In genomic region chr2:238784671-238785527, GRCh38 we compare ENCODE assay signal across 8 cellular contexts.
A peak's percentile ranks its signal among the peaks of the same experiment; 100 is the strongest.
DNase-seq lines count a peak whose midpoint lies in the region; ATAC-seq, FAIRE-seq and TF ChIP-seq lines count a peak whose summit lies in the region.

No MANE protein-coding gene starts in this region.

- no peaks in the 10 kb centered on the region for H3K36me3 ChIP-seq in GM06990 (ENCODE audit: control insufficient read depth, insufficient read depth, low read length)

- H3K4me3 ChIP-seq in GM06990 (replicated peaks; ENCODE audit: low read depth, low read length): no peak overlapping the region

- ATAC-seq in HG02973 (IDR thresholded peaks at IDR 0.05; ENCODE audit: unreplicated experiment) (no peak), HG02678 (IDR thresholded peaks at IDR 0.05; ENCODE audit: unreplicated experiment) (no peak)

- no peaks in the 10 kb centered on the region; the same call in none of the 2 replicates for H3K27me3 ChIP-seq in GM06990 (replicated peaks; ENCODE audit: control insufficient read depth, insufficient read depth, low read length)

- FAIRE-seq in TTC549 (lab: Jason Lieb, UNC): peak; percentile 17

- peak; percentile 88 for TF ChIP-seq CTCF in GM06990 (IDR thresholded peaks at IDR 0.05; ENCODE audit: insufficient read depth, low read length, poor library complexity, severe bottlenecking)

- DNase-seq in GM06990 (ENCODE audit: extremely low read depth, insufficient read length) (no peak), NCI-H1436 (lab: John Stamatoyannopoulos, UW) (peak; percentile 40), brain pericyte (ENCODE audit: low read depth, low spot score) (peak; percentile 29), islet precursor cell (peak; percentile 71)
- peak; percentile 24 to 42 for DNase-seq in stimulated activated CD4-positive, alpha-beta T cell treated with anti-CD3 and anti-CD28 coated beads, Interleukin-15, amount 100 ng/mL, for 48 hours (ENCODE audit: low read depth in 2 of 2)
